ENCODE assay signal across 8 cellular contexts in the genomic region with DNA sequence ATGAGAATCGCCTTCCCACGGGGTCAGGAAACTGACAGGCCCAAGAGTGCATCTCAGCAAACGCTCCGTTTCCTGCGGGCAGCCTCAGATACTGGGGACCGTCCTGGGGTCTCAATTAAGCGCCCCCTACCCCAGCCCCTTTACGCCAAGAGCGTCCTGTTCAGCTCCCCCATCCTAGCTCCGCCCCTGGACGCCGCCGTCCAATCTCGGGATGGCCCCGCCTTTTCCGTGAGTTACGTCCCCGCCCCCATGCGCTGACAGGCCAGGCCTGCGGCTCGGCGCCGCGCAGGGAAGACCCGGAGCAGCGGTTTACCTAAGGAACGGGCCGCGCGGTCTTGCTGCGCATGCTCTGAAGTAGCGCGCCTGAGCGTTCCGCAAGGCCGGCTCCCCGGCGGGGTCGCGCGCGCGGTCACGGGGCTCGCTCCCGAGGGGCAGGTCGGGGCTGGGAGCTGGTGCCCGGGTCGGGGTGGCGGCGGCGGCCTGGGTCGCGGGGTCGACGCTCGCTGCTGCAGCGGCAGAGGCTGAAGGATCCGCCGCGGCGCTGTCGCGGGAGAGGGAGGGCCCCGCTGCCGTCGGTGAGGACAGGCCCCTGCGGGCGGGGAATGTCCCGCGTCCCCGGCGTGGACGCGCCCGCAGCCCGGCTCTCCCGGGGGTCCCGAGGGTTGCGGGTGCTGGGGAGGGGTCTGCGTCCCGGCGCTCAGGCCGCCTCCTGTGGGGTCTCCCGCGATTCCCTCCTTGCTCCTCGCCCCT. TPM values are rescaled to one million over a fixed set of nuclear protein-coding genes. Genes with fewer than 3 reads are reported as not detected.
A peak's percentile ranks its signal among the peaks of the same experiment; 100 is the strongest.
DNase-seq lines count a peak whose midpoint lies in the region; ATAC-seq and TF ChIP-seq lines count a peak whose summit lies in the region.

A gene with protein sequence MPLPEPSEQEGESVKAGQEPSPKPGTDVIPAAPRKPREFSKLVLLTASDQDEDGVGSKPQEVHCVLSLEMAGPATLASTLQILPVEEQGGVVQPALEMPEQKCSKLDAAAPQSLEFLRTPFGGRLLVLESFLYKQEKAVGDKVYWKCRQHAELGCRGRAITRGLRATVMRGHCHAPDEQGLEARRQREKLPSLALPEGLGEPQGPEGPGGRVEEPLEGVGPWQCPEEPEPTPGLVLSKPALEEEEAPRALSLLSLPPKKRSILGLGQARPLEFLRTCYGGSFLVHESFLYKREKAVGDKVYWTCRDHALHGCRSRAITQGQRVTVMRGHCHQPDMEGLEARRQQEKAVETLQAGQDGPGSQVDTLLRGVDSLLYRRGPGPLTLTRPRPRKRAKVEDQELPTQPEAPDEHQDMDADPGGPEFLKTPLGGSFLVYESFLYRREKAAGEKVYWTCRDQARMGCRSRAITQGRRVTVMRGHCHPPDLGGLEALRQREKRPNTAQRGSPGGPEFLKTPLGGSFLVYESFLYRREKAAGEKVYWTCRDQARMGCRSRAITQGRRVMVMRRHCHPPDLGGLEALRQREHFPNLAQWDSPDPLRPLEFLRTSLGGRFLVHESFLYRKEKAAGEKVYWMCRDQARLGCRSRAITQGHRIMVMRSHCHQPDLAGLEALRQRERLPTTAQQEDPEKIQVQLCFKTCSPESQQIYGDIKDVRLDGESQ (plus strand): TSS at position 352 of the 750 bp plus-strand sequence. CDS start 17,755 bp downstream, outside the sequence.

- no TSS peak for BruUV-seq in mammary epithelial cell (replicated peaks; lab: Mats Ljungman, UMichigan)

- H3K9me3 ChIP-seq in mammary epithelial cell (replicated peaks; ENCODE audit: insufficient read depth, low read length) (no peaks in the 10 kb centered on the region), iPS-20b (ENCODE audit: insufficient read depth, low read depth, low read length) (no peaks in the 10 kb centered on the region)

- H3K27me3 ChIP-seq in mammary epithelial cell (ENCODE audit: insufficient read depth, low read length) (no peaks in the 10 kb centered on the region), iPS-20b (ENCODE audit: insufficient read depth, low read length) (peaks cover 13% of the 10 kb centered on the region)

- ATAC-seq in HG03175 (IDR thresholded peaks at IDR 0.05; ENCODE audit: unreplicated experiment), result peak; percentile 95

- intact Hi-C loops in mammary epithelial cell (cut with micrococcal nuclease), result no loop called here

- H3K27ac ChIP-seq in mammary epithelial cell (ENCODE audit: insufficient read depth, low read depth, low read length) (peak within 1 kb of the TSS; percentile 13), iPS-20b (ENCODE audit: low read length) (no peak within 1 kb of the TSS), skin epidermis (peak within 1 kb of the TSS; percentile 36 to 92 (median 88))

- TF ChIP-seq CTCF in WI38 (IDR thresholded peaks at IDR 0.05; ENCODE audit: low read depth, low read length), result no peak
- TF ChIP-seq CTCF in mammary epithelial cell (conservative IDR thresholded peaks at IDR 0.05 in 1 of 2, IDR thresholded peaks at IDR 0.05 in 1 of 2; ENCODE audit: extremely low read depth in 1 of 2, insufficient read depth in 1 of 2, low read depth in 1 of 2, low read length in 2 of 2), result no peak

- H2AFZ ChIP-seq in mammary epithelial cell (ENCODE audit: low read depth, low read length), result peak within 1 kb of the TSS; percentile 99

- H3K9ac ChIP-seq in mammary epithelial cell (ENCODE audit: insufficient read depth, low read length) (peak within 1 kb of the TSS; percentile 62), iPS-20b (ENCODE audit: low read depth, low read length) (peak within 1 kb of the TSS; percentile 74; the same call in 1 of the 2 replicates)

- WGBS in mammary epithelial cell (ENCODE audit: low coverage, missing lambda C conversion rate), result 2% methylated on average over 12 of the region's 87 CpGs

- peak; percentile 74 for TF ChIP-seq POLR2A in GM18951 (IDR thresholded peaks at IDR 0.05; ENCODE audit: extremely low read depth, insufficient read depth, insufficient read length)

- no peaks in the 10 kb centered on the region for H3K36me3 ChIP-seq in mammary epithelial cell (ENCODE audit: insufficient read depth, low read length)
- no peaks in the 10 kb centered on the region for H3K36me3 ChIP-seq in iPS-20b (ENCODE audit: insufficient read depth, low read depth, low read length)

- in situ Hi-C loops in GM18951 (cut with MboI; ENCODE audit: low sequenced_read_pairs, unreplicated experiment) (no loop called here), mammary epithelial cell (cut with MboI; ENCODE audit: low sequenced_read_pairs in 2 of 2) (loop anchor here in 1 of 2 donors (10.0 kb wide), 1 partner anchor 77 kb away; a partner anchor contains a TSS)

- dilution Hi-C loops in mammary epithelial cell (cut with HindIII; ENCODE audit: low sequenced_read_pairs), result loop anchor here (5.0 kb wide), 1 partner anchor 139 kb away; no protein-coding TSS in a partner anchor

- DNase-seq in AG08395 (ENCODE audit: low spot score), result peak; percentile 96
- DNase-seq in NCI-H2227 treated with DMSO at 0.1 percent for 48 hours (lab: John Stamatoyannopoulos, UW), result peak; percentile 96
- DNase-seq in mammary epithelial cell, result peak; percentile 96

- no peaks in the 10 kb centered on the region for H4K20me1 ChIP-seq in mammary epithelial cell (ENCODE audit: insufficient read depth, low read length)

- H3K4me2 ChIP-seq in mammary epithelial cell (ENCODE audit: insufficient read depth, low read depth, low read length), result peak within 1 kb of the TSS; percentile 87

- H3K4me1 ChIP-seq in mammary epithelial cell (ENCODE audit: insufficient read depth, low read length) (peaks cover 24% of the 10 kb centered on the region), iPS-20b (ENCODE audit: insufficient read depth, low read length) (no peaks in the 10 kb centered on the region)

- H3K4me3 ChIP-seq in WI38 (ENCODE audit: low read depth, low read length) (peak within 1 kb of the TSS; percentile 83), mammary epithelial cell (replicated peaks in 1 of 3; ENCODE audit: insufficient read depth in 1 of 3, low read depth in 2 of 3, low read length in 3 of 3) (peak within 1 kb of the TSS; percentile 56 to 84 (median 71)), iPS-20b (ENCODE audit: low read length) (peak within 1 kb of the TSS; percentile 86), skin epidermis (peak within 1 kb of the TSS; percentile 70 to 94 (median 77))

- CTCF ChIA-PET in mammary epithelial cell (lab: Charles Lee; ENCODE audit: low non-redundant PET), result interaction anchor here (0.7 kb wide), 2 partner anchors 16 to 261 kb away, joined by 3 to 4 read pairs; no protein-coding TSS in a partner anchor

- H3K79me2 ChIP-seq in mammary epithelial cell (ENCODE audit: insufficient read depth, low read length), result peaks cover 23% of the 10 kb centered on the region

RNA-seq across cellular contexts. Expression of the gene that starts here (rescaled TPM):
- 10 to 100 TPM; 53.2 to 56.1 TPM for total RNA-seq in mammary epithelial cell
- 22.3 TPM for polyA plus RNA-seq in mammary epithelial cell
- 10.5 TPM for polyA minus RNA-seq in mammary epithelial cell
